In the genomic region with DNA sequence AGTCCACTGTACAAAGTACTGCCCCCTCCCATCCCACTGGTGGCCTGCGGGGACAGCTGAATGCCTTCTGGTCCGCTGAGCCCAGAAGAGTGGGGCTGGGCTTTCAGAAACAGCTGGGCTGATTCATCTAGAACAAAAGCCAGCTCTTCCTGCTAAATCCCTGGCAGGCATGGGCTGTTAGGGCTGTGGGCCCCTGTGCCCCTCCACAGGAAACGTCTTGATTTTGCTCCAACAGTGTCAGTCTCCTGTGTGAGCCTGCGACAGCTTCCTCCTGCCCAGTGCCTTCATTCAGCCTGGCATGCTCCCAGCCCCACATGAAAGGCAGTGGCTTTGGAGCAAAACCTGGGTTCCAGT, we compare ENCODE assay signal across 8 cellular contexts. TPM values are rescaled to one million over a fixed set of nuclear protein-coding genes. Genes with fewer than 3 reads are reported as not detected.
A peak's percentile ranks its signal among the peaks of the same experiment; 100 is the strongest.
DNase-seq lines count a peak whose midpoint lies in the region; ATAC-seq and TF ChIP-seq lines count a peak whose summit lies in the region.

No MANE protein-coding gene starts in this region.

- H3K27me3 Mint-ChIP-seq in dendritic cell treated with granulocyte-macrophage colony-stimulating factor and Interleukin-4, amounts not matched to agents 40 ng/mL and 50 ng/mL, for 4 days, result peaks cover 7% of the 10 kb centered on the region
- peaks cover 8% of the 10 kb centered on the region for H3K27me3 Mint-ChIP-seq in activated CD4-positive, alpha-beta T cell treated with anti-CD3 and anti-CD28 coated beads for 36 hours
- peaks cover 29% of the 10 kb centered on the region for H3K27me3 Mint-ChIP-seq in activated CD4-positive, alpha-beta T cell treated with anti-CD3 and anti-CD28 coated beads, Interleukin-2, amount 10 ng/mL, durations not matched to agents 24 days and 14 days
- no peaks in the 10 kb centered on the region for H3K27me3 Mint-ChIP-seq in activated CD4-positive, alpha-beta memory T cell treated with anti-CD3 and anti-CD28 coated beads, Interleukin-2, amount 10 ng/mL, durations not matched to agents 7 days and 5 days

- CTCF ChIA-PET in activated CD4-positive, alpha-beta T cell treated with anti-CD3 and anti-CD28 coated beads for 36 hours (lab: Charles Lee), result interaction anchor here (0.7 to 2.8 kb wide), 4 partner anchors 9 to 517 kb away, joined by 3 to 9 read pairs (median 3); no protein-coding TSS in a partner anchor
- CTCF ChIA-PET in activated CD4-positive, alpha-beta memory T cell treated with anti-CD3 and anti-CD28 coated beads, Interleukin-2, amount 10 ng/mL, durations not matched to agents 7 days and 5 days (lab: Charles Lee), result interaction anchor here (1.0 to 1.7 kb wide), 2 partner anchors 17 to 49 kb away, joined by 3 to 12 read pairs; no protein-coding TSS in a partner anchor

- POLR2A ChIA-PET in activated CD4-positive, alpha-beta T cell treated with anti-CD3 and anti-CD28 coated beads for 36 hours (lab: Charles Lee), result no interaction called here
- POLR2A ChIA-PET in activated CD4-positive, alpha-beta memory T cell treated with anti-CD3 and anti-CD28 coated beads, Interleukin-2, amount 10 ng/mL, durations not matched to agents 7 days and 5 days (lab: Charles Lee), result no interaction called here

- peak overlapping the region; percentile 34 for H3K27ac Mint-ChIP-seq in dendritic cell treated with granulocyte-macrophage colony-stimulating factor and Interleukin-4, amounts not matched to agents 40 ng/mL and 50 ng/mL, for 4 days
- H3K27ac Mint-ChIP-seq in activated CD4-positive, alpha-beta T cell treated with anti-CD3 and anti-CD28 coated beads for 36 hours, result no peak overlapping the region
- H3K27ac Mint-ChIP-seq in activated CD4-positive, alpha-beta T cell treated with anti-CD3 and anti-CD28 coated beads, Interleukin-2, amount 10 ng/mL, durations not matched to agents 24 days and 14 days, result no peak overlapping the region
- no peak overlapping the region for H3K27ac Mint-ChIP-seq in activated CD4-positive, alpha-beta memory T cell treated with anti-CD3 and anti-CD28 coated beads, Interleukin-2, amount 10 ng/mL, durations not matched to agents 7 days and 5 days

- peaks cover 52% of the 10 kb centered on the region for H3K4me1 Mint-ChIP-seq in dendritic cell treated with granulocyte-macrophage colony-stimulating factor and Interleukin-4, amounts not matched to agents 40 ng/mL and 50 ng/mL, for 4 days (ENCODE audit: low read depth)
- H3K4me1 Mint-ChIP-seq in activated CD4-positive, alpha-beta T cell treated with anti-CD3 and anti-CD28 coated beads for 36 hours, result no peaks in the 10 kb centered on the region
- no peaks in the 10 kb centered on the region for H3K4me1 Mint-ChIP-seq in activated CD4-positive, alpha-beta T cell treated with anti-CD3 and anti-CD28 coated beads, Interleukin-2, amount 10 ng/mL, durations not matched to agents 24 days and 14 days
- no peaks in the 10 kb centered on the region for H3K4me1 Mint-ChIP-seq in activated CD4-positive, alpha-beta memory T cell treated with anti-CD3 and anti-CD28 coated beads, Interleukin-2, amount 10 ng/mL, durations not matched to agents 7 days and 5 days

- H3K9me3 Mint-ChIP-seq in dendritic cell treated with granulocyte-macrophage colony-stimulating factor and Interleukin-4, amounts not matched to agents 40 ng/mL and 50 ng/mL, for 4 days, result no peaks in the 10 kb centered on the region
- no peaks in the 10 kb centered on the region for H3K9me3 Mint-ChIP-seq in activated CD4-positive, alpha-beta T cell treated with anti-CD3 and anti-CD28 coated beads for 36 hours (ENCODE audit: low read depth)
- no peaks in the 10 kb centered on the region for H3K9me3 Mint-ChIP-seq in activated CD4-positive, alpha-beta T cell treated with anti-CD3 and anti-CD28 coated beads, Interleukin-2, amount 10 ng/mL, durations not matched to agents 24 days and 14 days
- no peaks in the 10 kb centered on the region for H3K9me3 Mint-ChIP-seq in activated CD4-positive, alpha-beta memory T cell treated with anti-CD3 and anti-CD28 coated beads, Interleukin-2, amount 10 ng/mL, durations not matched to agents 7 days and 5 days

- peak in 12 of 14 donors; percentile 23 to 87 (median 71) for DNase-seq in C1 segment of cervical spinal cord (lab: John Stamatoyannopoulos, UW)
- DNase-seq in NCI-H2029 (lab: John Stamatoyannopoulos, UW), result peak; percentile 78
- DNase-seq in mucosa of descending colon, result no peak
- no peak for DNase-seq in activated CD4-positive, alpha-beta T cell treated with anti-CD3 and anti-CD28 coated beads for 36 hours
- DNase-seq in activated CD4-positive, alpha-beta T cell treated with anti-CD3 and anti-CD28 coated beads, Interleukin-2, amount 10 ng/mL, durations not matched to agents 24 days and 14 days, result no peak
- no peak for DNase-seq in activated CD4-positive, alpha-beta memory T cell treated with anti-CD3 and anti-CD28 coated beads, Interleukin-2, amount 10 ng/mL, durations not matched to agents 7 days and 5 days
- no peak for DNase-seq in stimulated activated naive CD4-positive, alpha-beta T cell treated with Interleukin-2 at 50 U/mL for 16 hours (lab: John Stamatoyannopoulos, UW)

- ATAC-seq in mucosa of descending colon, result peak; percentile 25
- ATAC-seq in activated CD4-positive, alpha-beta T cell treated with anti-CD3 and anti-CD28 coated beads for 36 hours, result no peak

- no peaks in the 10 kb centered on the region for H3K36me3 ChIP-seq in mucosa of descending colon (ENCODE audit: low read depth)

- H3K9me3 ChIP-seq in mucosa of descending colon, result no peaks in the 10 kb centered on the region

- no peak overlapping the region for H3K4me3 ChIP-seq in mucosa of descending colon

- no peaks in the 10 kb centered on the region for H3K4me1 ChIP-seq in mucosa of descending colon (ENCODE audit: low read depth)

- no peak overlapping the region for H3K4me3 Mint-ChIP-seq in dendritic cell treated with granulocyte-macrophage colony-stimulating factor and Interleukin-4, amounts not matched to agents 40 ng/mL and 50 ng/mL, for 4 days
- H3K4me3 Mint-ChIP-seq in activated CD4-positive, alpha-beta T cell treated with anti-CD3 and anti-CD28 coated beads for 36 hours, result no peak overlapping the region
- no peak overlapping the region for H3K4me3 Mint-ChIP-seq in activated CD4-positive, alpha-beta T cell treated with anti-CD3 and anti-CD28 coated beads, Interleukin-2, amount 10 ng/mL, durations not matched to agents 24 days and 14 days
- no peak overlapping the region for H3K4me3 Mint-ChIP-seq in activated CD4-positive, alpha-beta memory T cell treated with anti-CD3 and anti-CD28 coated beads, Interleukin-2, amount 10 ng/mL, durations not matched to agents 7 days and 5 days

- no peaks in the 10 kb centered on the region for H3K36me3 Mint-ChIP-seq in dendritic cell treated with granulocyte-macrophage colony-stimulating factor and Interleukin-4, amounts not matched to agents 40 ng/mL and 50 ng/mL, for 4 days (ENCODE audit: low read depth)
- no peaks in the 10 kb centered on the region for H3K36me3 Mint-ChIP-seq in activated CD4-positive, alpha-beta T cell treated with anti-CD3 and anti-CD28 coated beads for 36 hours (ENCODE audit: low read depth)
- H3K36me3 Mint-ChIP-seq in activated CD4-positive, alpha-beta T cell treated with anti-CD3 and anti-CD28 coated beads, Interleukin-2, amount 10 ng/mL, durations not matched to agents 24 days and 14 days (ENCODE audit: low read depth), result no peaks in the 10 kb centered on the region
- H3K36me3 Mint-ChIP-seq in activated CD4-positive, alpha-beta memory T cell treated with anti-CD3 and anti-CD28 coated beads, Interleukin-2, amount 10 ng/mL, durations not matched to agents 7 days and 5 days (ENCODE audit: low read depth), result no peaks in the 10 kb centered on the region

- TF ChIP-seq CTCF in mucosa of descending colon (IDR thresholded peaks at IDR 0.05), result no peak

- intact Hi-C loops in dendritic cell treated with granulocyte-macrophage colony-stimulating factor and Interleukin-4, amounts not matched to agents 40 ng/mL and 50 ng/mL, for 4 days (cut with micrococcal nuclease), result no loop called here
- intact Hi-C loops in mucosa of descending colon (cut with DNase I, micrococcal nuclease), result loop anchor here in 1 of 2 donors (10.0 kb wide), 1 partner anchor 64 kb away; no protein-coding TSS in a partner anchor
- intact Hi-C loops in activated CD4-positive, alpha-beta T cell treated with anti-CD3 and anti-CD28 coated beads for 36 hours (cut with DNase I, micrococcal nuclease), result no loop called here
- intact Hi-C loops in activated CD4-positive, alpha-beta T cell treated with anti-CD3 and anti-CD28 coated beads, Interleukin-2, amount 10 ng/mL, durations not matched to agents 24 days and 14 days (cut with micrococcal nuclease), result no loop called here

RNA-seq across cellular contexts. Expression of gene GSN, which starts 6.9 kb away (rescaled TPM):
- total RNA-seq in mucosa of descending colon, result 100 to 1,000 TPM; 443 to 952 (median 937) TPM
- 1 to 10 TPM; 1.7 to 1.9 TPM for total RNA-seq in activated CD4-positive, alpha-beta T cell treated with anti-CD3 and anti-CD28 coated beads for 36 hours
- total RNA-seq in activated CD4-positive, alpha-beta T cell treated with anti-CD3 and anti-CD28 coated beads, Interleukin-2, amount 10 ng/mL, durations not matched to agents 24 days and 14 days, result 1.4 and 1.5 TPM in 2 replicates
- 1 to 10 TPM; 5.8 to 6.0 TPM for total RNA-seq in activated CD4-positive, alpha-beta memory T cell treated with anti-CD3 and anti-CD28 coated beads, Interleukin-2, amount 10 ng/mL, durations not matched to agents 7 days and 5 days

RNA-seq across cellular contexts. Expression of gene RAB14, which starts 59.4 kb away (rescaled TPM):
- 10 to 100 TPM; 70.1 to 87.2 (median 76.2) TPM for total RNA-seq in mucosa of descending colon
- total RNA-seq in activated CD4-positive, alpha-beta T cell treated with anti-CD3 and anti-CD28 coated beads for 36 hours, result 10 to 100 TPM; 52.3 to 54.7 TPM
- total RNA-seq in activated CD4-positive, alpha-beta T cell treated with anti-CD3 and anti-CD28 coated beads, Interleukin-2, amount 10 ng/mL, durations not matched to agents 24 days and 14 days, result 61.4 and 65.1 TPM in 2 replicates
- 10 to 100 TPM; 65.8 to 68.1 TPM for total RNA-seq in activated CD4-positive, alpha-beta memory T cell treated with anti-CD3 and anti-CD28 coated beads, Interleukin-2, amount 10 ng/mL, durations not matched to agents 7 days and 5 days

Comparison
In these comparisons a context has a peak if more than half of its experiments do, and no peak if none do; other contexts are left out.
1. DNase-seq: peak in C1 segment of cervical spinal cord (12 of 14) and NCI-H2029 (single experiment); none in mucosa of descending colon (0 of 3), activated CD4-positive, alpha-beta T cell treated with anti-CD3 and anti-CD28 coated beads for 36 hours (single experiment), activated CD4-positive, alpha-beta T cell treated with anti-CD3 and anti-CD28 coated beads, Interleukin-2, amount 10 ng/mL, durations not matched to agents 24 days and 14 days (single experiment), activated CD4-positive, alpha-beta memory T cell treated with anti-CD3 and anti-CD28 coated beads, Interleukin-2, amount 10 ng/mL, durations not matched to agents 7 days and 5 days (single experiment) and stimulated activated naive CD4-positive, alpha-beta T cell treated with Interleukin-2 at 50 U/mL for 16 hours (single experiment).
2. RNA of gene GSN, which starts 6.9 kb away (total RNA-seq): 443 to 952 TPM in mucosa of descending colon; 5.8 to 6.0 TPM in activated CD4-positive, alpha-beta memory T cell treated with anti-CD3 and anti-CD28 coated beads, Interleukin-2, amount 10 ng/mL, durations not matched to agents 7 days and 5 days, 1.7 to 1.9 TPM in activated CD4-positive, alpha-beta T cell treated with anti-CD3 and anti-CD28 coated beads for 36 hours and 1.4 to 1.5 TPM in activated CD4-positive, alpha-beta T cell treated with anti-CD3 and anti-CD28 coated beads, Interleukin-2, amount 10 ng/mL, durations not matched to agents 24 days and 14 days; every median in the first group is over 10 times any median in the second.